8 cellular contexts compared by ENCODE assay signal in genomic region chr12:69070319-69071090, GRCh38.
DNase-seq lines count a peak whose midpoint lies in the region; ATAC-seq and TF ChIP-seq lines count a peak whose summit lies in the region.

No MANE protein-coding gene starts in this region.

- POLR2A ChIA-PET in activated naive CD8-positive, alpha-beta T cell treated with anti-CD3 and anti-CD28 coated beads, Interleukin-2, amount 10 ng/mL, durations not matched to agents 7 days and 5 days (lab: Charles Lee), result no interaction called here

- H3K4me3 Mint-ChIP-seq in activated naive CD8-positive, alpha-beta T cell treated with anti-CD3 and anti-CD28 coated beads, Interleukin-2, amount 10 ng/mL, durations not matched to agents 7 days and 5 days, result no peak overlapping the region

- peak; percentile 82 for DNase-seq in ELR (ENCODE audit: low read depth)
- DNase-seq in GOT3 (lab: John Stamatoyannopoulos, UW), result peak; percentile 94
- DNase-seq in MG63, result peak; percentile 44
- DNase-seq in activated naive CD8-positive, alpha-beta T cell treated with anti-CD3 and anti-CD28 coated beads, Interleukin-2, amount 10 ng/mL, durations not matched to agents 7 days and 5 days, result peak; percentile 33
- DNase-seq in left cardiac atrium, result peak; percentile 45
- DNase-seq in renal cortical epithelial cell (ENCODE audit: low read depth), result peak; percentile 73

- peaks cover 3% of the 10 kb centered on the region for H3K4me1 Mint-ChIP-seq in activated naive CD8-positive, alpha-beta T cell treated with anti-CD3 and anti-CD28 coated beads, Interleukin-2, amount 10 ng/mL, durations not matched to agents 7 days and 5 days

- no peak overlapping the region for H3K4me3 ChIP-seq in MG63

- no peaks in the 10 kb centered on the region for H3K27me3 ChIP-seq in MG63

- H3K36me3 ChIP-seq in MG63, result no peaks in the 10 kb centered on the region

- H3K27me3 Mint-ChIP-seq in activated naive CD8-positive, alpha-beta T cell treated with anti-CD3 and anti-CD28 coated beads, Interleukin-2, amount 10 ng/mL, durations not matched to agents 7 days and 5 days, result no peaks in the 10 kb centered on the region

- no peak overlapping the region for H3K27ac Mint-ChIP-seq in activated naive CD8-positive, alpha-beta T cell treated with anti-CD3 and anti-CD28 coated beads, Interleukin-2, amount 10 ng/mL, durations not matched to agents 7 days and 5 days

- intact Hi-C loops in left cardiac atrium (cut with DNase I), result loop anchor here in 1 of 2 donors (5.0 kb wide), 1 partner anchor 203 kb away; no protein-coding TSS in a partner anchor

- H3K9me3 Mint-ChIP-seq in activated naive CD8-positive, alpha-beta T cell treated with anti-CD3 and anti-CD28 coated beads, Interleukin-2, amount 10 ng/mL, durations not matched to agents 7 days and 5 days, result no peaks in the 10 kb centered on the region

- H3K36me3 Mint-ChIP-seq in activated naive CD8-positive, alpha-beta T cell treated with anti-CD3 and anti-CD28 coated beads, Interleukin-2, amount 10 ng/mL, durations not matched to agents 7 days and 5 days, result no peaks in the 10 kb centered on the region

- ATAC-seq in SK-N-SH treated with all-trans-retinoic acid at 6 μM for 48 hours (peak; percentile 94), left cardiac atrium (peak; percentile 71 to 82), GM19397 (IDR thresholded peaks at IDR 0.05; ENCODE audit: unreplicated experiment) (no peak)
- ATAC-seq in activated naive CD8-positive, alpha-beta T cell treated with anti-CD3 and anti-CD28 coated beads, Interleukin-2, amount 10 ng/mL, durations not matched to agents 7 days and 5 days (ENCODE audit: low read depth), result peak; percentile 85

- H3K9me3 ChIP-seq in MG63, result no peaks in the 10 kb centered on the region

TF ChIP-seq in SK-N-SH treated with all-trans-retinoic acid at 6 μM for 48 hours, 23 proteins besides CTCF, POLR2A, EP300 and RAD21:
- no peak for TF ChIP-seq ISL1 (CRISPR knock-in tag; IDR thresholded peaks at IDR 0.05)
- no peak for TF ChIP-seq ESRRG (CRISPR knock-in tag; IDR thresholded peaks at IDR 0.05)
- no peak for TF ChIP-seq SNAI2 (CRISPR knock-in tag; IDR thresholded peaks at IDR 0.05)
- TF ChIP-seq CSDC2 (CRISPR knock-in tag; IDR thresholded peaks at IDR 0.05), result no peak
- no peak for TF ChIP-seq RARB (CRISPR knock-in tag; IDR thresholded peaks at IDR 0.05)
- TF ChIP-seq PATZ1 (CRISPR knock-in tag; IDR thresholded peaks at IDR 0.05; ENCODE audit: borderline replicate concordance), result no peak
- TF ChIP-seq OSR1 (CRISPR knock-in tag; IDR thresholded peaks at IDR 0.05), result no peak
- no peak for TF ChIP-seq POU6F1 (CRISPR knock-in tag; IDR thresholded peaks at IDR 0.05; ENCODE audit: borderline replicate concordance, low read depth)
- no peak for TF ChIP-seq TOX (CRISPR knock-in tag; IDR thresholded peaks at IDR 0.05; ENCODE audit: borderline replicate concordance)
- no peak for TF ChIP-seq PPARA (CRISPR knock-in tag; IDR thresholded peaks at IDR 0.05; ENCODE audit: borderline replicate concordance)

Comparison
In these comparisons a context has a peak if more than half of its experiments do, and no peak if none do; other contexts are left out.
1. DNase-seq: peak in every context shown above with its lines; median percentile 94 in GOT3; 82 in ELR; 73 in renal cortical epithelial cell; 45 in left cardiac atrium; 44 in MG63; 33 in activated naive CD8-positive, alpha-beta T cell treated with anti-CD3 and anti-CD28 coated beads, Interleukin-2, amount 10 ng/mL, durations not matched to agents 7 days and 5 days.